In the genomic region with DNA sequence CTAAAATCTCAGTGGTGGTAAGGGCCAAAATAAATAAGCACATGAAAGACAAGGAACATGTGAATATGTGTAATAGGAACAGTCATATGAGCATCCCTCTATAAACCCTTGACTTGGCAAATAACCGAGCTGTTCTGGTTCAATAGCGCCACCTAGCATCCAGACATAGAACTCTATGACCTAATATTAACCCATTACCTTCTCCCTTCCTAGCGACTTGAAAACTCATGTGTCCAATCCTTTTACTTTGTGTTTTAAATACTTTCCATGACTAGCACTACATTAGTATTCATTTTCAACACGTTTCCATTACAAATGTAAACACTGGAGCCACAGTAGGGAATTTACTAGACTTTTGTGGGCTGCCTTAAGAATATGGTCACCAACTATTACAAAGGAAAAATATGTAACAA, we compare ENCODE assay signal across 9 cellular contexts.
DNase-seq lines count a peak whose midpoint lies in the region; ATAC-seq and TF ChIP-seq lines count a peak whose summit lies in the region.
"Had no signal": no experiment of that assay in that cellular context is flagged by ENCODE, and none has a peak within 500 bp of the region (broad histone marks: within the 10 kb centered on the region; RNA-seq: fewer than 3 reads in every experiment).

No MANE protein-coding gene starts in this region.

- peak; percentile 32 for DNase-seq in stimulated activated CD4-positive, alpha-beta T cell treated with anti-CD3 and anti-CD28 coated beads, Interleukin-15, amount 100 ng/mL, for 24 hours
- DNase-seq in stimulated activated CD4-positive, alpha-beta T cell treated with anti-CD3 and anti-CD28 coated beads, Interleukin-12 subunit alpha, Interleukin-12 subunit beta, amount 100 ng/mL, for 4 hours, result no peak
- DNase-seq in NCI-H2196 treated with DMSO at 0.1 percent for 48 hours (lab: John Stamatoyannopoulos, UW; ENCODE audit: unreplicated experiment) (peak; percentile 65), iPS DF 4.7 (ENCODE audit: extremely low read depth, low spot score) (peak; percentile 76), upper lobe of left lung (no peak)
- DNase-seq in activated CD8-positive, alpha-beta T cell treated with anti-CD3 and anti-CD28 coated beads, Interleukin-2, amount 10 ng/mL, durations not matched to agents 7 days and 5 days, result peak; percentile 49
- DNase-seq in activated CD8-positive, alpha-beta memory T cell treated with anti-CD3 and anti-CD28 coated beads for 24 hours, result no peak

- peaks cover 0 to 2% (median 0%) of the 10 kb centered on the region in 4 donors for H3K36me3 ChIP-seq in upper lobe of left lung

- ATAC-seq in activated CD8-positive, alpha-beta T cell treated with anti-CD3 and anti-CD28 coated beads, Interleukin-2, amount 10 ng/mL, durations not matched to agents 7 days and 5 days, result no peak
- peak in 1 of 2 donors; percentile 60 for ATAC-seq in upper lobe of left lung (ENCODE audit: low FRiP score in 2 of 2)
- no peak for ATAC-seq in HG03571 (IDR thresholded peaks at IDR 0.05; ENCODE audit: unreplicated experiment)

- POLR2A ChIA-PET in activated CD8-positive, alpha-beta T cell treated with anti-CD3 and anti-CD28 coated beads, Interleukin-2, amount 10 ng/mL, durations not matched to agents 7 days and 5 days (lab: Charles Lee), result no interaction called here

- TF ChIP-seq POLR2A in upper lobe of left lung (IDR thresholded peaks at IDR 0.05), result no peak

- peaks cover 0 to 4% (median 0%) of the 10 kb centered on the region in 4 donors for H3K4me1 ChIP-seq in upper lobe of left lung

- H3K9me3 ChIP-seq in upper lobe of left lung, result no peaks in the 10 kb centered on the region

- H3K4me3 ChIP-seq in upper lobe of left lung, result no peak overlapping the region

- no peak overlapping the region for H3K4me3 Mint-ChIP-seq in activated CD8-positive, alpha-beta T cell treated with anti-CD3 and anti-CD28 coated beads, Interleukin-2, amount 10 ng/mL, durations not matched to agents 7 days and 5 days
- H3K4me3 Mint-ChIP-seq: dendritic cell treated with granulocyte-macrophage colony-stimulating factor and Interleukin-4, amounts not matched to agents 40 ng/mL and 50 ng/mL, for 4 days had no signal

- CTCF ChIA-PET in activated CD8-positive, alpha-beta T cell treated with anti-CD3 and anti-CD28 coated beads, Interleukin-2, amount 10 ng/mL, durations not matched to agents 7 days and 5 days (lab: Charles Lee), result interaction anchor here (0.6 to 13.2 kb wide), 14 partner anchors 20 to 490 kb away, joined by 3 to 239 read pairs (median 3); no protein-coding TSS in a partner anchor

- no peak overlapping the region for H3K27ac Mint-ChIP-seq in activated CD8-positive, alpha-beta T cell treated with anti-CD3 and anti-CD28 coated beads, Interleukin-2, amount 10 ng/mL, durations not matched to agents 7 days and 5 days
- H3K27ac Mint-ChIP-seq: dendritic cell treated with granulocyte-macrophage colony-stimulating factor and Interleukin-4, amounts not matched to agents 40 ng/mL and 50 ng/mL, for 4 days had no signal

- no peaks in the 10 kb centered on the region for H3K9me3 Mint-ChIP-seq in activated CD8-positive, alpha-beta T cell treated with anti-CD3 and anti-CD28 coated beads, Interleukin-2, amount 10 ng/mL, durations not matched to agents 7 days and 5 days (ENCODE audit: insufficient read depth)
- H3K9me3 Mint-ChIP-seq: dendritic cell treated with granulocyte-macrophage colony-stimulating factor and Interleukin-4, amounts not matched to agents 40 ng/mL and 50 ng/mL, for 4 days had no signal

- H3K27me3 ChIP-seq in upper lobe of left lung, result no peaks in the 10 kb centered on the region

- no peaks in the 10 kb centered on the region for H3K27me3 Mint-ChIP-seq in activated CD8-positive, alpha-beta T cell treated with anti-CD3 and anti-CD28 coated beads, Interleukin-2, amount 10 ng/mL, durations not matched to agents 7 days and 5 days (ENCODE audit: low read depth)
- H3K27me3 Mint-ChIP-seq: dendritic cell treated with granulocyte-macrophage colony-stimulating factor and Interleukin-4, amounts not matched to agents 40 ng/mL and 50 ng/mL, for 4 days had no signal

- no peak overlapping the region for H3K27ac ChIP-seq in upper lobe of left lung

- H3K36me3 Mint-ChIP-seq in activated CD8-positive, alpha-beta T cell treated with anti-CD3 and anti-CD28 coated beads, Interleukin-2, amount 10 ng/mL, durations not matched to agents 7 days and 5 days (ENCODE audit: low read depth), result peaks cover 6% of the 10 kb centered on the region

- peak in 5 of 6 experiments; percentile 8 to 47 (median 30) for TF ChIP-seq CTCF in upper lobe of left lung (IDR thresholded peaks at IDR 0.05)

- peaks cover 29% of the 10 kb centered on the region for H3K4me1 Mint-ChIP-seq in activated CD8-positive, alpha-beta T cell treated with anti-CD3 and anti-CD28 coated beads, Interleukin-2, amount 10 ng/mL, durations not matched to agents 7 days and 5 days (ENCODE audit: low read depth)

- no peak for TF ChIP-seq EP300 in upper lobe of left lung (IDR thresholded peaks at IDR 0.05)

- WGBS in upper lobe of left lung, 2 donors, result 52 to 65% methylated on average over 4 of the region's 4 CpGs

Comparison
In these comparisons a context has a peak if more than half of its experiments do, and no peak if none do; other contexts are left out.
1. DNase-seq: peak in stimulated activated CD4-positive, alpha-beta T cell treated with anti-CD3 and anti-CD28 coated beads, Interleukin-15, amount 100 ng/mL, for 24 hours (single experiment), NCI-H2196 treated with DMSO at 0.1 percent for 48 hours (single experiment), activated CD8-positive, alpha-beta T cell treated with anti-CD3 and anti-CD28 coated beads, Interleukin-2, amount 10 ng/mL, durations not matched to agents 7 days and 5 days (single experiment) and iPS DF 4.7 (single experiment); none in stimulated activated CD4-positive, alpha-beta T cell treated with anti-CD3 and anti-CD28 coated beads, Interleukin-12 subunit alpha, Interleukin-12 subunit beta, amount 100 ng/mL, for 4 hours (single experiment), upper lobe of left lung (0 of 2) and activated CD8-positive, alpha-beta memory T cell treated with anti-CD3 and anti-CD28 coated beads for 24 hours (single experiment).